8 cellular contexts compared by ENCODE assay signal in the genomic region with DNA sequence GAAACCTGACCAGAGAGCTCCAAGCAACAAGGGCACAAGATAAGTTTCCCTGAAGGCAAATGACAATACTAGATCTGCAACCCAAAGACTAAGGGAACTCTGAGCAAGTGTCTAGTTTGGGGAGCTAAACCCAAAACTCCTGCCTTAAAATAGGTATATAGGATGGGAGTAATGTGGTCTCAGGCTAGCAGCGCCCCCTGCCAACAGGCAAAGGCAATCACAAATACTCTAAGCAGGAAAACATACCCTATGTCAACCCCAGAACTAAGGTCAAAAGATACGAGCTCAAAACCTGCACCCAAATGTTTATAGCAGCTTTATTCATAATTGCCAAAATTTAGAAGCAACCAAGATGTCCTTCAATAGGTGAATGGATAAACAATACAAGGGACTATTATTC.
DNase-seq lines count a peak whose midpoint lies in the region; ATAC-seq and TF ChIP-seq lines count a peak whose summit lies in the region.

No MANE protein-coding gene starts in this region.

- H3K9me3 ChIP-seq in left ventricle myocardium inferior (replicated peaks) = no peaks in the 10 kb centered on the region

- DNase-seq in Calu3 (peak; percentile 35), HT-29 (ENCODE audit: low spot score) (peak; percentile 18), WTC11 (ENCODE audit: low spot score) (peak; percentile 60), left ventricle myocardium inferior (no peak), COLO829 (ENCODE audit: low spot score) (no peak)

- H3K4me3 ChIP-seq in left ventricle myocardium inferior = no peak overlapping the region

- no peaks in the 10 kb centered on the region for H3K27me3 Mint-ChIP-seq in Calu3 (ENCODE audit: unreplicated experiment)
- no peaks in the 10 kb centered on the region for H3K27me3 Mint-ChIP-seq in WTC11 (ENCODE audit: low read depth)
- H3K27me3 Mint-ChIP-seq in stimulated activated memory B cell treated with anti-CD40 and anti-IgM and Interleukin-4, amounts not matched to agents 10 μg/mL and 1 μg/mL and 100 μg/mL, for 72 hours = no peaks in the 10 kb centered on the region

- no peaks in the 10 kb centered on the region for H3K27me3 ChIP-seq in left ventricle myocardium inferior (ENCODE audit: low read depth)

- CTCF ChIA-PET in Calu3 (lab: Charles Lee) (interaction anchor here (2.0 kb wide), 1 partner anchor 495 kb away, joined by 12 read pairs; no protein-coding TSS in a partner anchor), WTC11 (lab: Charles Lee) (interaction anchor here (0.5 to 2.0 kb wide), 49 partner anchors 9 to 520 kb away, joined by 3 to 36 read pairs (median 4); no protein-coding TSS in a partner anchor)

- no peak overlapping the region for H3K4me3 Mint-ChIP-seq in Calu3 (ENCODE audit: low read depth, unreplicated experiment)
- H3K4me3 Mint-ChIP-seq in WTC11 = no peak overlapping the region
- H3K4me3 Mint-ChIP-seq in stimulated activated memory B cell treated with anti-CD40 and anti-IgM and Interleukin-4, amounts not matched to agents 10 μg/mL and 1 μg/mL and 100 μg/mL, for 72 hours = no peak overlapping the region

- H3K27ac ChIP-seq in left ventricle myocardium inferior (replicated peaks) = no peak overlapping the region

- H3K4me1 ChIP-seq in left ventricle myocardium inferior = no peaks in the 10 kb centered on the region

- H3K27ac Mint-ChIP-seq in Calu3 (ENCODE audit: unreplicated experiment) (no peak overlapping the region), WTC11 (no peak overlapping the region)
- peak overlapping the region; percentile 55 for H3K27ac Mint-ChIP-seq in stimulated activated memory B cell treated with anti-CD40 and anti-IgM and Interleukin-4, amounts not matched to agents 10 μg/mL and 1 μg/mL and 100 μg/mL, for 72 hours

- intact Hi-C loops in Calu3 (cut with micrococcal nuclease; ENCODE audit: unreplicated experiment) (loop anchor here (1.0 to 2.0 kb wide), 3 partner anchors 180 to 513 kb away; no protein-coding TSS in a partner anchor), left ventricle myocardium inferior (cut with micrococcal nuclease) (no loop called here)

- TF ChIP-seq CTCF in Calu3 (IDR thresholded peaks at IDR 0.05; ENCODE audit: unreplicated experiment) (peak; percentile 52), WTC11 (IDR thresholded peaks at IDR 0.05) (peak; percentile 66), left ventricle myocardium inferior (IDR thresholded peaks at IDR 0.05; ENCODE audit: borderline replicate concordance) (peak; percentile 69)

- BruUV-seq in Calu3 (replicated peaks; lab: Mats Ljungman, UMichigan) = no TSS peak

- peaks cover 4% of the 10 kb centered on the region for H3K36me3 ChIP-seq in left ventricle myocardium inferior

- H3K36me3 Mint-ChIP-seq in Calu3 (ENCODE audit: insufficient read depth, unreplicated experiment) (no peaks in the 10 kb centered on the region), WTC11 (peaks cover 11% of the 10 kb centered on the region)
- H3K36me3 Mint-ChIP-seq in stimulated activated memory B cell treated with anti-CD40 and anti-IgM and Interleukin-4, amounts not matched to agents 10 μg/mL and 1 μg/mL and 100 μg/mL, for 72 hours = peaks cover 40% of the 10 kb centered on the region

- peak; percentile 96 for ATAC-seq in WTC11
- ATAC-seq in stimulated activated memory B cell treated with anti-CD40 and anti-IgM and Interleukin-4, amounts not matched to agents 10 μg/mL and 1 μg/mL and 100 μg/mL, for 72 hours = no peak
- no peak for ATAC-seq in GM21390 (IDR thresholded peaks at IDR 0.05; ENCODE audit: unreplicated experiment)
- no peak for ATAC-seq in GM21737 (IDR thresholded peaks at IDR 0.05; ENCODE audit: unreplicated experiment)

- no peaks in the 10 kb centered on the region for H3K9me3 Mint-ChIP-seq in Calu3 (ENCODE audit: low read depth, unreplicated experiment)
- peaks cover 4% of the 10 kb centered on the region; the same call in 1 of the 2 replicates for H3K9me3 Mint-ChIP-seq in WTC11
- no peaks in the 10 kb centered on the region for H3K9me3 Mint-ChIP-seq in stimulated activated memory B cell treated with anti-CD40 and anti-IgM and Interleukin-4, amounts not matched to agents 10 μg/mL and 1 μg/mL and 100 μg/mL, for 72 hours

- H3K4me1 Mint-ChIP-seq in Calu3 (ENCODE audit: low read depth, unreplicated experiment) (no peaks in the 10 kb centered on the region), WTC11 (peaks cover 7% of the 10 kb centered on the region)
- peaks cover 2% of the 10 kb centered on the region for H3K4me1 Mint-ChIP-seq in stimulated activated memory B cell treated with anti-CD40 and anti-IgM and Interleukin-4, amounts not matched to agents 10 μg/mL and 1 μg/mL and 100 μg/mL, for 72 hours

- POLR2A ChIA-PET in WTC11 (lab: Charles Lee) = interaction anchor here (0.6 kb wide), 2 partner anchors 20 to 101 kb away, joined by 5 to 7 read pairs; no protein-coding TSS in a partner anchor

TF ChIP-seq in WTC11, 78 proteins besides CTCF, POLR2A, EP300 and RAD21 (continues in another document):
- TF ChIP-seq, protein P1, sequence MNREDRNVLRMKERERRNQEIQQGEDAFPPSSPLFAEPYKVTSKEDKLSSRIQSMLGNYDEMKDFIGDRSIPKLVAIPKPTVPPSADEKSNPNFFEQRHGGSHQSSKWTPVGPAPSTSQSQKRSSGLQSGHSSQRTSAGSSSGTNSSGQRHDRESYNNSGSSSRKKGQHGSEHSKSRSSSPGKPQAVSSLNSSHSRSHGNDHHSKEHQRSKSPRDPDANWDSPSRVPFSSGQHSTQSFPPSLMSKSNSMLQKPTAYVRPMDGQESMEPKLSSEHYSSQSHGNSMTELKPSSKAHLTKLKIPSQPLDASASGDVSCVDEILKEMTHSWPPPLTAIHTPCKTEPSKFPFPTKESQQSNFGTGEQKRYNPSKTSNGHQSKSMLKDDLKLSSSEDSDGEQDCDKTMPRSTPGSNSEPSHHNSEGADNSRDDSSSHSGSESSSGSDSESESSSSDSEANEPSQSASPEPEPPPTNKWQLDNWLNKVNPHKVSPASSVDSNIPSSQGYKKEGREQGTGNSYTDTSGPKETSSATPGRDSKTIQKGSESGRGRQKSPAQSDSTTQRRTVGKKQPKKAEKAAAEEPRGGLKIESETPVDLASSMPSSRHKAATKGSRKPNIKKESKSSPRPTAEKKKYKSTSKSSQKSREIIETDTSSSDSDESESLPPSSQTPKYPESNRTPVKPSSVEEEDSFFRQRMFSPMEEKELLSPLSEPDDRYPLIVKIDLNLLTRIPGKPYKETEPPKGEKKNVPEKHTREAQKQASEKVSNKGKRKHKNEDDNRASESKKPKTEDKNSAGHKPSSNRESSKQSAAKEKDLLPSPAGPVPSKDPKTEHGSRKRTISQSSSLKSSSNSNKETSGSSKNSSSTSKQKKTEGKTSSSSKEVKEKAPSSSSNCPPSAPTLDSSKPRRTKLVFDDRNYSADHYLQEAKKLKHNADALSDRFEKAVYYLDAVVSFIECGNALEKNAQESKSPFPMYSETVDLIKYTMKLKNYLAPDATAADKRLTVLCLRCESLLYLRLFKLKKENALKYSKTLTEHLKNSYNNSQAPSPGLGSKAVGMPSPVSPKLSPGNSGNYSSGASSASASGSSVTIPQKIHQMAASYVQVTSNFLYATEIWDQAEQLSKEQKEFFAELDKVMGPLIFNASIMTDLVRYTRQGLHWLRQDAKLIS (CRISPR knock-in tag; IDR thresholded peaks at IDR 0.05; ENCODE audit: borderline replicate concordance) = no peak
- TF ChIP-seq, protein P2, sequence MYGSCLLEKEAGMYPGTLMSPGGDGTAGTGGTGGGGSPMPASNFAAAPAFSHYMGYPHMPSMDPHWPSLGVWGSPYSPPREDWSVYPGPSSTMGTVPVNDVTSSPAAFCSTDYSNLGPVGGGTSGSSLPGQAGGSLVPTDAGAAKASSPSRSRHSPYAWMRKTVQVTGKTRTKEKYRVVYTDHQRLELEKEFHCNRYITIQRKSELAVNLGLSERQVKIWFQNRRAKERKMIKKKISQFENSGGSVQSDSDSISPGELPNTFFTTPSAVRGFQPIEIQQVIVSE (CRISPR knock-in tag; IDR thresholded peaks at IDR 0.05; ENCODE audit: borderline replicate concordance) = no peak
- TF ChIP-seq CREB1 (CRISPR knock-in tag; IDR thresholded peaks at IDR 0.05) (no peak), RORB (CRISPR knock-in tag; IDR thresholded peaks at IDR 0.05) (no peak), TEAD4 (CRISPR knock-in tag; IDR thresholded peaks at IDR 0.05) (no peak), ZBTB21 (CRISPR knock-in tag; IDR thresholded peaks at IDR 0.05; ENCODE audit: borderline replicate concordance) (no peak), ATF1 (CRISPR knock-in tag; IDR thresholded peaks at IDR 0.05) (no peak)
- TF ChIP-seq, protein P3, sequence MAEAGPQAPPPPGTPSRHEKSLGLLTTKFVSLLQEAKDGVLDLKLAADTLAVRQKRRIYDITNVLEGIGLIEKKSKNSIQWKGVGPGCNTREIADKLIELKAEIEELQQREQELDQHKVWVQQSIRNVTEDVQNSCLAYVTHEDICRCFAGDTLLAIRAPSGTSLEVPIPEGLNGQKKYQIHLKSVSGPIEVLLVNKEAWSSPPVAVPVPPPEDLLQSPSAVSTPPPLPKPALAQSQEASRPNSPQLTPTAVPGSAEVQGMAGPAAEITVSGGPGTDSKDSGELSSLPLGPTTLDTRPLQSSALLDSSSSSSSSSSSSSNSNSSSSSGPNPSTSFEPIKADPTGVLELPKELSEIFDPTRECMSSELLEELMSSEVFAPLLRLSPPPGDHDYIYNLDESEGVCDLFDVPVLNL (CRISPR knock-in tag; IDR thresholded peaks at IDR 0.05; ENCODE audit: borderline replicate concordance, low read depth) = no peak
- TF ChIP-seq, protein P4, sequence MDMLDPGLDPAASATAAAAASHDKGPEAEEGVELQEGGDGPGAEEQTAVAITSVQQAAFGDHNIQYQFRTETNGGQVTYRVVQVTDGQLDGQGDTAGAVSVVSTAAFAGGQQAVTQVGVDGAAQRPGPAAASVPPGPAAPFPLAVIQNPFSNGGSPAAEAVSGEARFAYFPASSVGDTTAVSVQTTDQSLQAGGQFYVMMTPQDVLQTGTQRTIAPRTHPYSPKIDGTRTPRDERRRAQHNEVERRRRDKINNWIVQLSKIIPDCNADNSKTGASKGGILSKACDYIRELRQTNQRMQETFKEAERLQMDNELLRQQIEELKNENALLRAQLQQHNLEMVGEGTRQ (CRISPR knock-in tag; IDR thresholded peaks at IDR 0.05) = no peak
- TF ChIP-seq, protein P5, sequence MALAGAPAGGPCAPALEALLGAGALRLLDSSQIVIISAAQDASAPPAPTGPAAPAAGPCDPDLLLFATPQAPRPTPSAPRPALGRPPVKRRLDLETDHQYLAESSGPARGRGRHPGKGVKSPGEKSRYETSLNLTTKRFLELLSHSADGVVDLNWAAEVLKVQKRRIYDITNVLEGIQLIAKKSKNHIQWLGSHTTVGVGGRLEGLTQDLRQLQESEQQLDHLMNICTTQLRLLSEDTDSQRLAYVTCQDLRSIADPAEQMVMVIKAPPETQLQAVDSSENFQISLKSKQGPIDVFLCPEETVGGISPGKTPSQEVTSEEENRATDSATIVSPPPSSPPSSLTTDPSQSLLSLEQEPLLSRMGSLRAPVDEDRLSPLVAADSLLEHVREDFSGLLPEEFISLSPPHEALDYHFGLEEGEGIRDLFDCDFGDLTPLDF (CRISPR knock-in tag; IDR thresholded peaks at IDR 0.05) = no peak
- TF ChIP-seq, protein P6, sequence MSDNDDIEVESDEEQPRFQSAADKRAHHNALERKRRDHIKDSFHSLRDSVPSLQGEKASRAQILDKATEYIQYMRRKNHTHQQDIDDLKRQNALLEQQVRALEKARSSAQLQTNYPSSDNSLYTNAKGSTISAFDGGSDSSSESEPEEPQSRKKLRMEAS (CRISPR knock-in tag; IDR thresholded peaks at IDR 0.05) = no peak

Comparison
In these comparisons a context has a peak if more than half of its experiments do, and no peak if none do; other contexts are left out.
1. DNase-seq: peak in Calu3 (single experiment), HT-29 (single experiment) and WTC11 (single experiment); none in left ventricle myocardium inferior (single experiment) and COLO829 (single experiment).
2. Peak in every context shown above with its lines, with median percentiles within 50 percentile points of each other: CTCF ChIP-seq.